In the genomic region with DNA sequence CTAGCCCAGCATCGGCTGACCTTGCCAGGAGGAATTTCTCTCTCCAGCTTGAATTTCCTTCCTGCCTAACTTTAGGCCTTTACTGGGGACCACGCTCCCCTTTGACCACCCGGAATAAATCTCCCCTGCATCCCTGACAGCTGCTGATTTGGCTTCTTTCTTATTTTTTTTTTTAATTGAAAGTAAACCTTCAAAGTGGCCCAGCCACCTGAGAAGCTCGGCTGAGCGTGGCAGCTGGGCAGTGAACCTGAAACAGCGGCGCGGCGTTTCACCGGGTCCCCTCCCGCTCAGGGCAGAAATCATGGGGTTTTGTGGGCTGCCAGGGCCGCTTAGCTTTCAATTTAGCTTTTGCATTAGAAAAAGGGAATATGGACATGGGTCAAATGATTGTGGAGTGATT, we compare ENCODE assay signal across 14 cellular contexts. TPM values are rescaled to one million over a fixed set of nuclear protein-coding genes. Genes with fewer than 3 reads are reported as not detected.
DNase-seq lines count a peak whose midpoint lies in the region; ATAC-seq and TF ChIP-seq lines count a peak whose summit lies in the region.
"Had no signal": no experiment of that assay in that cellular context is flagged by ENCODE, and none has a peak within 500 bp of the region (broad histone marks: within the 10 kb centered on the region; RNA-seq: fewer than 3 reads in every experiment).

No MANE protein-coding gene starts in this region.

- no peaks in the 10 kb centered on the region for H3K9me2 ChIP-seq in OCI-LY7 (ENCODE audit: insufficient read depth, low read length)

- no peaks in the 10 kb centered on the region for H3K79me2 ChIP-seq in OCI-LY7 (ENCODE audit: insufficient read depth, low read depth, low read length)

- H3K4me1 ChIP-seq in OCI-LY7 (ENCODE audit: insufficient read depth, low read length, poor library complexity, severe bottlenecking) = peaks cover 44% of the 10 kb centered on the region
- H3K4me1 ChIP-seq: left ventricle myocardium inferior had no signal

- H3K27ac Mint-ChIP-seq in type B pancreatic cell (no peak overlapping the region), mesothelial cell of epicardium (no peak overlapping the region)
- H3K27ac Mint-ChIP-seq: activated CD8-positive, alpha-beta T cell treated with anti-CD3 and anti-CD28 coated beads, Interleukin-2, amount 10 ng/mL, durations not matched to agents 7 days and 5 days had no signal

- CTCF ChIA-PET in OCI-LY7 (lab: Charles Lee; ENCODE audit: unreplicated experiment) = interaction anchor here (1.1 kb wide), 1 partner anchor 45 kb away, joined by 3 read pairs; no protein-coding TSS in a partner anchor

- no peaks in the 10 kb centered on the region for H3K36me3 Mint-ChIP-seq in activated T-cell treated with anti-CD3 and anti-CD28 coated beads, Interleukin-2, amount 50 U/mL, for 4 hours (ENCODE audit: insufficient read depth)
- H3K36me3 Mint-ChIP-seq in type B pancreatic cell (no peaks in the 10 kb centered on the region), mesothelial cell of epicardium (no peaks in the 10 kb centered on the region)

- TF ChIP-seq CTCF in OCI-LY7 (conservative IDR thresholded peaks at IDR 0.05; ENCODE audit: low read length) (no peak), type B pancreatic cell (conservative IDR thresholded peaks at IDR 0.05) (no peak), mesothelial cell of epicardium (IDR thresholded peaks at IDR 0.05; ENCODE audit: unreplicated experiment) (no peak)

- H3K4me1 Mint-ChIP-seq in activated T-cell treated with anti-CD3 and anti-CD28 coated beads, Interleukin-2, amount 50 U/mL, for 4 hours (ENCODE audit: low read depth) = peaks cover 13% of the 10 kb centered on the region
- peaks cover 35% of the 10 kb centered on the region for H3K4me1 Mint-ChIP-seq in type B pancreatic cell (ENCODE audit: unreplicated experiment)
- peaks cover 16% of the 10 kb centered on the region for H3K4me1 Mint-ChIP-seq in mesothelial cell of epicardium

- H3K9me3 Mint-ChIP-seq in activated T-cell treated with anti-CD3 and anti-CD28 coated beads, Interleukin-2, amount 50 U/mL, for 4 hours = no peaks in the 10 kb centered on the region
- H3K9me3 Mint-ChIP-seq in type B pancreatic cell (peaks cover 9% of the 10 kb centered on the region), mesothelial cell of epicardium (peaks cover 11% of the 10 kb centered on the region)

- no peak for ATAC-seq in activated T-cell treated with anti-CD3 and anti-CD28 coated beads, Interleukin-2, amount 50 U/mL, for 4 hours
- peak; percentile 59 for ATAC-seq in HG02763 (IDR thresholded peaks at IDR 0.05; ENCODE audit: unreplicated experiment)
- ATAC-seq: activated CD8-positive, alpha-beta T cell treated with anti-CD3 and anti-CD28 coated beads, Interleukin-2, amount 10 ng/mL, durations not matched to agents 7 days and 5 days had no signal

- H3K27me3 Mint-ChIP-seq in activated T-cell treated with anti-CD3 and anti-CD28 coated beads, Interleukin-2, amount 50 U/mL, for 4 hours (ENCODE audit: low read depth) = peaks cover 12% of the 10 kb centered on the region
- no peaks in the 10 kb centered on the region for H3K27me3 Mint-ChIP-seq in type B pancreatic cell
- H3K27me3 Mint-ChIP-seq in mesothelial cell of epicardium (ENCODE audit: low read depth) = no peaks in the 10 kb centered on the region

- no peaks in the 10 kb centered on the region; the same call in 1 of the 2 replicates for H3K36me3 ChIP-seq in OCI-LY7 (ENCODE audit: insufficient read depth, low read length)
- H3K36me3 ChIP-seq: left ventricle myocardium inferior, stomach had no signal

- no peaks in the 10 kb centered on the region for H4K20me1 ChIP-seq in OCI-LY7 (ENCODE audit: insufficient read depth, low read length)

- peak overlapping the region; percentile 81 for H3K4me2 ChIP-seq in OCI-LY7 (ENCODE audit: low read length)
- H3K4me2 ChIP-seq: smooth muscle cell had no signal

- H2AFZ ChIP-seq in OCI-LY7 (ENCODE audit: low read length) = peak overlapping the region; percentile 86

- peaks cover 17% of the 10 kb centered on the region for H3K9me3 ChIP-seq in OCI-LY7 (ENCODE audit: low read length)
- H3K9me3 ChIP-seq: stomach had no signal

- POLR2A ChIA-PET in OCI-LY7 (lab: Charles Lee) = interaction anchor here (0.6 to 1.7 kb wide), 10 partner anchors 10 to 1024 kb away, joined by 3 to 6 read pairs (median 3); no protein-coding TSS in a partner anchor

- peak overlapping the region; percentile 93 for H3K27ac ChIP-seq in OCI-LY7 (ENCODE audit: low read depth, low read length, poor library complexity, severe bottlenecking)
- H3K27ac ChIP-seq: left ventricle myocardium inferior, stomach had no signal

- H3K4me3 Mint-ChIP-seq in activated T-cell treated with anti-CD3 and anti-CD28 coated beads, Interleukin-2, amount 50 U/mL, for 4 hours = peak overlapping the region; percentile 17
- H3K4me3 Mint-ChIP-seq in type B pancreatic cell = peak overlapping the region; percentile 17
- no peak overlapping the region for H3K4me3 Mint-ChIP-seq in mesothelial cell of epicardium
- H3K4me3 Mint-ChIP-seq: activated CD8-positive, alpha-beta T cell treated with anti-CD3 and anti-CD28 coated beads, Interleukin-2, amount 10 ng/mL, durations not matched to agents 7 days and 5 days had no signal

- BruUV-seq in OCI-LY7 (replicated peaks; lab: Mats Ljungman, UMichigan) = no TSS peak

- intact Hi-C loops in OCI-LY7 (cut with micrococcal nuclease; ENCODE audit: unreplicated experiment) = loop anchor here (5.0 kb wide), 2 partner anchors 435 to 480 kb away; partner anchors contain the start of gene TTC39C

- peak overlapping the region; percentile 54 for H3K4me3 ChIP-seq in OCI-LY7 (ENCODE audit: low read depth, low read length, poor library complexity, severe bottlenecking)
- H3K4me3 ChIP-seq: left ventricle myocardium inferior, smooth muscle cell, stomach had no signal

- DNase-seq in activated T-cell treated with anti-CD3 and anti-CD28 coated beads, Interleukin-2, amount 50 U/mL, for 4 hours = no peak
- no peak for DNase-seq in activated T-cell treated with anti-CD3 and anti-CD28 coated beads for 4 hours
- peak; percentile 89 for DNase-seq in OCI-LY7 (ENCODE audit: low spot score)
- DNase-seq in type B pancreatic cell (ENCODE audit: extremely low spot score, unreplicated experiment) = no peak
- no peak for DNase-seq in COR-L47 (lab: John Stamatoyannopoulos, UW)
- no peak for DNase-seq in mesothelial cell of epicardium (ENCODE audit: low spot score in 2 of 2, unreplicated experiment in 2 of 2)
- DNase-seq in midbrain (lab: John Stamatoyannopoulos, UW) = no peak
- DNase-seq: activated CD8-positive, alpha-beta T cell treated with anti-CD3 and anti-CD28 coated beads, Interleukin-2, amount 10 ng/mL, durations not matched to agents 7 days and 5 days; left ventricle myocardium inferior; NCI-H1694 treated with DMSO at 0.1 percent for 48 hours; stomach had no signal

RNA-seq across cellular contexts. Expression of gene HRH4, which starts 32.0 kb away (rescaled TPM):
- total RNA-seq in activated T-cell treated with anti-CD3 and anti-CD28 coated beads, Interleukin-2, amount 50 U/mL, for 4 hours = under 1 TPM in 1 of 3 donors, not detected in 2; 0.41 TPM
- not detected in 2 replicates for total RNA-seq in OCI-LY7 (2014; rRNA removed; shearing (Covaris generic))
- total RNA-seq in OCI-LY7 (2022) (not detected in 2 replicates), type B pancreatic cell (ENCODE audit: low replicate concordance) (0.24 TPM in 1 of 2 replicates, not detected in the other), mesothelial cell of epicardium (0.07 TPM in 1 of 3 replicates, not detected in the others)
- total RNA-seq: activated CD8-positive, alpha-beta T cell treated with anti-CD3 and anti-CD28 coated beads, Interleukin-2, amount 10 ng/mL, durations not matched to agents 7 days and 5 days; SK-MEL-5; smooth muscle cell had no signal
